Comparison of ENCODE assay signal across 14 cellular contexts in the genomic region with DNA sequence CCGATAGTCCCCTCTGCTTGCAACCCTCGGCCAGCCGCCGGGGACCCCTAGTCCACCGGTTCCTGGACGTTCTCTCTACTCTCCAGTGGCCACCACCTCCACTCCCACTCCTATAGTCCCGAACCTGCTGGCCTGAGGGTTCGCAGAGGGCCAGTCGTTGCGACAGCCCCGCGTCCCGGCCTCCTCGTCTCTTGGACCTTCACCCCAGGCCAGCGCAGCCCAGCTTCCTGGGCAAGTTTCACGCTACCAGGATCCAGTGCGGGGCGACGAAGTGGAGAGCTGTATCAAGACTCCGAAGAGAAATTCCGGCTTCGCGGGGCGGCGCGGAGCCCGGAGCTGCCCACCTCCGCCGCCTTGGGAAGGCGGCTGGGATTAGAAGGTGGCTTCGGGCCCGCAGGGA. TPM values are rescaled to one million over a fixed set of nuclear protein-coding genes. Genes with fewer than 3 reads are reported as not detected.
DNase-seq lines count a peak whose midpoint lies in the region; ATAC-seq, FAIRE-seq and TF ChIP-seq lines count a peak whose summit lies in the region.
"Not testable (repeated sequence)": the region's sequence is repeated elsewhere in the genome, so short reads cannot be mapped to it uniquely, and the experiment has no call there.
"Had no signal": no experiment of that assay in that cellular context is flagged by ENCODE, and none has a peak within 500 bp of the region (broad histone marks: within the 10 kb centered on the region; RNA-seq: fewer than 3 reads in every experiment).

No MANE protein-coding gene starts in this region.

- H3K36me3 Mint-ChIP-seq in WTC11, result not testable (repeated sequence)

- H3K4me3 Mint-ChIP-seq in WTC11, result not testable (repeated sequence)

- not testable (repeated sequence) for H3K36me3 ChIP-seq in IMR-90 (ENCODE audit: control insufficient read depth, insufficient read depth, low read length); HepG2 (replicated peaks in 1 of 2; ENCODE audit: control insufficient read depth in 1 of 2, insufficient read depth in 2 of 2, low read length in 2 of 2); mucosa of descending colon (ENCODE audit: low read depth); upper lobe of left lung

- not testable (repeated sequence) for TF ChIP-seq RAD21 in IMR-90 (IDR thresholded peaks at IDR 0.05; ENCODE audit: low read length); HepG2 (CRISPR knock-in tag; IDR thresholded peaks at IDR 0.05)

- not testable (repeated sequence) for H3K4me2 ChIP-seq in IMR-90 (ENCODE audit: low read depth, low read length); HepG2 (ENCODE audit: low read depth, low read length)

- not testable (repeated sequence) for BruUV-seq in IMR-90 (replicated peaks; lab: Mats Ljungman, UMichigan); HepG2 (replicated peaks; lab: Mats Ljungman, UMichigan)

- H3K14ac ChIP-seq in IMR-90 (replicated peaks; ENCODE audit: low read depth, low read length), result not testable (repeated sequence)

- H3K27me3 ChIP-seq in IMR-90 (ENCODE audit: control insufficient read depth, insufficient read depth, low read length); HepG2 (ENCODE audit: control insufficient read depth in 1 of 2, insufficient read depth in 2 of 2, low read length in 2 of 2); upper lobe of left lung: not testable (repeated sequence)

- H2AK5ac ChIP-seq in IMR-90 (ENCODE audit: low read depth, low read length), result not testable (repeated sequence)

- H3K18ac ChIP-seq in IMR-90 (ENCODE audit: low read depth, low read length), result not testable (repeated sequence)

- H3K79me2 ChIP-seq in HepG2 (ENCODE audit: insufficient read depth, low read length), result not testable (repeated sequence)

- H3K9me3 ChIP-seq in IMR-90 (ENCODE audit: control insufficient read depth, insufficient read depth, low read length); HepG2 (ENCODE audit: low read length); mucosa of descending colon; upper lobe of left lung: not testable (repeated sequence)

- not testable (repeated sequence) for H2BK5ac ChIP-seq in IMR-90 (ENCODE audit: low read depth, low read length, poor library complexity, severe bottlenecking)

- not testable (repeated sequence) for H3K9me1 ChIP-seq in IMR-90 (ENCODE audit: insufficient read depth, low read length)

- not testable (repeated sequence) for H2BK20ac ChIP-seq in IMR-90 (ENCODE audit: low read depth, low read length)

- not testable (repeated sequence) for H3K4me1 ChIP-seq in IMR-90 (ENCODE audit: control insufficient read depth, insufficient read depth, low read length); HepG2 (ENCODE audit: insufficient read depth, low read length); mucosa of descending colon (ENCODE audit: low read depth); upper lobe of left lung

- TF ChIP-seq EP300 in HepG2 (IDR thresholded peaks at IDR 0.05; ENCODE audit: low read depth in 2 of 2, low read length in 2 of 2); HepG2 (CRISPR knock-in tag; IDR thresholded peaks at IDR 0.05; ENCODE audit: borderline replicate concordance); upper lobe of left lung (IDR thresholded peaks at IDR 0.05): not testable (repeated sequence)

- not testable (repeated sequence) for H2AFZ ChIP-seq in IMR-90 (replicated peaks; ENCODE audit: low read length, poor library complexity); HepG2 (ENCODE audit: low read length)

- CTCF ChIA-PET in IMR-90 (lab: Yijun Ruan, JAX); WTC11 (lab: Charles Lee); HepG2 (lab: Yijun Ruan, JAX; ENCODE audit: low intra/inter-chr PET ratio, low total read pairs): not testable (repeated sequence)

- not testable (repeated sequence) for H2BK120ac ChIP-seq in IMR-90 (ENCODE audit: low read depth, low read length)

- WGBS in IMR-90 (ENCODE audit: extremely low coverage in 2 of 2, insufficient read length in 1 of 2), 2 experiments, result no CpG with 5 or more reads among the region's 32 CpGs
- no CpG with 5 or more reads among the region's 32 CpGs for WGBS in HepG2 (ENCODE audit: low lambda C conversion rate)
- WGBS in upper lobe of left lung, 2 donors, result no CpG with 5 or more reads among the region's 32 CpGs

- H2AK9ac ChIP-seq in IMR-90 (replicated peaks; ENCODE audit: low read depth, low read length, poor library complexity), result not testable (repeated sequence)

- DNase-seq in IMR-90; WTC11 (ENCODE audit: low spot score); Right ventricle myocardium inferior (ENCODE audit: missing footprints); left colon; HepG2 (ENCODE audit: low spot score); mucosa of descending colon: not testable (repeated sequence)
- peak; percentile 37 for DNase-seq in posterior vena cava (ENCODE audit: low spot score)
- DNase-seq in upper lobe of left lung, result peak in 1 of 2 donors; percentile 17

- not testable (repeated sequence) for FAIRE-seq in HepG2 (lab: Jason Lieb, UNC)

- H3K27ac ChIP-seq in IMR-90 (ENCODE audit: insufficient read depth, low read length); HepG2 (ENCODE audit: extremely low read length, insufficient read depth, low read length); upper lobe of left lung: not testable (repeated sequence)

- not testable (repeated sequence) for H4K5ac ChIP-seq in IMR-90 (ENCODE audit: low read depth, low read length)

- dilution Hi-C loops in IMR-90 (cut with HindIII; ENCODE audit: low sequenced_read_pairs, unreplicated experiment), result not testable (repeated sequence)

- H3K4me1 Mint-ChIP-seq in WTC11, result not testable (repeated sequence)

- H4K20me1 ChIP-seq in IMR-90 (ENCODE audit: insufficient read depth, low read length); HepG2 (ENCODE audit: insufficient read depth, low read length): not testable (repeated sequence)

- not testable (repeated sequence) for H3K56ac ChIP-seq in IMR-90 (ENCODE audit: extremely low read depth, insufficient read depth, low read length)

- H3K27me3 Mint-ChIP-seq in WTC11 (ENCODE audit: low read depth), result peaks cover 16% of the 10 kb centered on the region

- not testable (repeated sequence) for TF ChIP-seq CTCF in IMR-90 (conservative IDR thresholded peaks at IDR 0.05; ENCODE audit: low read depth, low read length); WTC11 (IDR thresholded peaks at IDR 0.05); HepG2 (CRISPR knock-in tag; IDR thresholded peaks at IDR 0.05); mucosa of descending colon (IDR thresholded peaks at IDR 0.05); upper lobe of left lung (IDR thresholded peaks at IDR 0.05)

- not testable (repeated sequence) for H3K9ac ChIP-seq in IMR-90 (ENCODE audit: low read depth, low read length); HepG2 (ENCODE audit: insufficient read depth, low read depth, low read length)

- not testable (repeated sequence) for H3K4me3 ChIP-seq in IMR-90 (ENCODE audit: insufficient read depth, low read depth, low read length); HepG2 (replicated peaks in 1 of 3; ENCODE audit: insufficient read depth in 1 of 3, low read depth in 2 of 3, low read length in 3 of 3); mucosa of descending colon; upper lobe of left lung

- intact Hi-C loops in IMR-90 (cut with micrococcal nuclease); Right ventricle myocardium inferior (cut with DNase I); left colon (cut with DNase I, micrococcal nuclease); HepG2 (cut with micrococcal nuclease; ENCODE audit: unreplicated experiment); mucosa of descending colon (cut with DNase I, micrococcal nuclease); posterior vena cava (cut with DNase I): not testable (repeated sequence)

- in situ Hi-C loops in IMR-90 (cut with MboI; ENCODE audit: low sequenced_read_pairs); HepG2 (cut with HindIII; ENCODE audit: extremely low pct_ligation_motif_present, low pct_unique_long_range_greater_than_20kb): not testable (repeated sequence)

- H4K8ac ChIP-seq in IMR-90 (ENCODE audit: low read depth in 2 of 2, low read length in 2 of 2), result not testable (repeated sequence)

- H3K27ac Mint-ChIP-seq in WTC11, result not testable (repeated sequence)

- H3K9me3 Mint-ChIP-seq in WTC11, result not testable (repeated sequence)

- ATAC-seq in IMR-90 (ENCODE audit: low read depth) (peak; percentile 10; the same call in 1 of the 2 replicates), WTC11 (peak; percentile 35), Right ventricle myocardium inferior (peak; percentile 7), left colon (peak; percentile 34), HepG2 (peak; percentile 30), mucosa of descending colon (peak; percentile 19), upper lobe of left lung (ENCODE audit: low FRiP score in 2 of 2) (peak; percentile 8 to 37)

- H3K4ac ChIP-seq in IMR-90 (ENCODE audit: low read depth, low read length), result not testable (repeated sequence)

- not testable (repeated sequence) for H3K23ac ChIP-seq in IMR-90 (ENCODE audit: low read depth, low read length)

- not testable (repeated sequence) for H4K91ac ChIP-seq in IMR-90 (ENCODE audit: insufficient read depth, low read depth, low read length)

- POLR2A ChIA-PET in IMR-90 (lab: Charles Lee; ENCODE audit: unreplicated experiment); WTC11 (lab: Charles Lee); HepG2 (lab: Yijun Ruan, JAX): not testable (repeated sequence)

- not testable (repeated sequence) for H3K79me1 ChIP-seq in IMR-90 (ENCODE audit: low read depth in 1 of 2, low read length in 2 of 2)

- H2BK15ac ChIP-seq in IMR-90 (ENCODE audit: low read depth, low read length), result not testable (repeated sequence)

- TF ChIP-seq POLR2A in IMR-90 (IDR thresholded peaks at IDR 0.05; ENCODE audit: low read depth, low read length); HepG2 (IDR thresholded peaks at IDR 0.05; ENCODE audit: insufficient read depth in 1 of 2, low read depth in 2 of 2, low read length in 2 of 2); upper lobe of left lung (IDR thresholded peaks at IDR 0.05): not testable (repeated sequence)

RNA-seq across cellular contexts. Expression of a gene that starts 5.1 kb away (rescaled TPM):
- total RNA-seq in IMR-90 (2012; rRNA removed) (not detected in 2 replicates), WTC11 (2021) (not detected in 3 replicates), Right ventricle myocardium inferior (not detected), left colon (not detected), HepG2 (2016; rRNA removed; fragmentation: Illumina TruSeq; extraction: Trizol) (0.11 TPM in 1 of 2 replicates, not detected in the other), mucosa of descending colon (not detected), posterior vena cava (not detected), upper lobe of left lung (not detected)
- polyA plus RNA-seq in IMR-90 (2012; rRNA removed) (not detected in 2 replicates), HepG2 (2011; rRNA removed) (0.13 TPM in 1 of 2 replicates, not detected in the other)
- polyA plus RNA-seq in IMR-90 (2012; cell fraction: cytosol; rRNA removed), result not detected in 2 replicates
- 0.12 TPM in 1 of 2 replicates, not detected in the other for polyA plus RNA-seq in IMR-90 (2012; cell fraction: nucleus; rRNA removed; ENCODE audit: low replicate concordance)
- 0.20 TPM in 1 of 2 replicates, not detected in the other for total RNA-seq in HepG2 (2016; cell fraction: cytosol; rRNA removed; fragmentation: Illumina TruSeq; extraction: Trizol; ENCODE audit: low read depth)
- total RNA-seq in HepG2 (2016; cell fraction: insoluble cytoplasmic fraction; rRNA removed; fragmentation: Illumina TruSeq; extraction: Trizol), result not detected in 2 replicates
- total RNA-seq in HepG2 (2016; cell fraction: membrane; rRNA removed; fragmentation: Illumina TruSeq; extraction: Trizol), result not detected in 2 replicates
- total RNA-seq in HepG2 (2016; cell fraction: nucleus; rRNA removed; fragmentation: Illumina TruSeq; extraction: Trizol), result 0.44 TPM in 1 of 2 replicates, not detected in the other
- 0.05 TPM in 1 of 2 replicates, not detected in the other for polyA plus RNA-seq in HepG2 (2011; cell fraction: cytosol; rRNA removed)
- 0.66 and 0.82 TPM in 2 replicates for polyA plus RNA-seq in HepG2 (2011; cell fraction: nucleus; rRNA removed)
- polyA plus RNA-seq in HepG2 (2012), result not detected in 2 replicates
- 0.15 TPM in 1 of 2 replicates, not detected in the other for polyA plus RNA-seq in HepG2 (2016; cell fraction: cytosol; fragmentation: Illumina TruSeq; extraction: Trizol; ENCODE audit: low read depth)
- not detected in 2 replicates for polyA plus RNA-seq in HepG2 (2016; cell fraction: insoluble cytoplasmic fraction; fragmentation: Illumina TruSeq; extraction: Trizol; ENCODE audit: low read depth)
- polyA plus RNA-seq in HepG2 (2016; cell fraction: membrane; fragmentation: Illumina TruSeq; extraction: Trizol; ENCODE audit: low read depth), result 0.13 TPM in 1 of 2 replicates, not detected in the other
- polyA plus RNA-seq in HepG2 (2016; cell fraction: nucleus; fragmentation: Illumina TruSeq; extraction: Trizol; ENCODE audit: insufficient read depth, low read depth), result 0.44 TPM in 1 of 2 replicates, not detected in the other
- 0.12 and 0.62 TPM in 2 replicates for polyA minus RNA-seq in HepG2 (2011; rRNA and poly(A)+ RNA removed; ENCODE audit: low replicate concordance)
- polyA minus RNA-seq in HepG2 (2011; cell fraction: cytosol; rRNA and poly(A)+ RNA removed), result not detected in 2 replicates
- polyA minus RNA-seq in HepG2 (2011; cell fraction: nucleus; rRNA and poly(A)+ RNA removed), result 1.0 and 1.6 TPM in 2 replicates
- total RNA-seq: CD4-positive, alpha-beta T cell; CD8-positive, alpha-beta memory T cell; GM12878; HFFc6 had no signal
- polyA plus RNA-seq: CD14-positive monocyte; CD8-positive, alpha-beta memory T cell; GM23248 had no signal
